1 cellular context compared by ENCODE assay signal in the genomic region with DNA sequence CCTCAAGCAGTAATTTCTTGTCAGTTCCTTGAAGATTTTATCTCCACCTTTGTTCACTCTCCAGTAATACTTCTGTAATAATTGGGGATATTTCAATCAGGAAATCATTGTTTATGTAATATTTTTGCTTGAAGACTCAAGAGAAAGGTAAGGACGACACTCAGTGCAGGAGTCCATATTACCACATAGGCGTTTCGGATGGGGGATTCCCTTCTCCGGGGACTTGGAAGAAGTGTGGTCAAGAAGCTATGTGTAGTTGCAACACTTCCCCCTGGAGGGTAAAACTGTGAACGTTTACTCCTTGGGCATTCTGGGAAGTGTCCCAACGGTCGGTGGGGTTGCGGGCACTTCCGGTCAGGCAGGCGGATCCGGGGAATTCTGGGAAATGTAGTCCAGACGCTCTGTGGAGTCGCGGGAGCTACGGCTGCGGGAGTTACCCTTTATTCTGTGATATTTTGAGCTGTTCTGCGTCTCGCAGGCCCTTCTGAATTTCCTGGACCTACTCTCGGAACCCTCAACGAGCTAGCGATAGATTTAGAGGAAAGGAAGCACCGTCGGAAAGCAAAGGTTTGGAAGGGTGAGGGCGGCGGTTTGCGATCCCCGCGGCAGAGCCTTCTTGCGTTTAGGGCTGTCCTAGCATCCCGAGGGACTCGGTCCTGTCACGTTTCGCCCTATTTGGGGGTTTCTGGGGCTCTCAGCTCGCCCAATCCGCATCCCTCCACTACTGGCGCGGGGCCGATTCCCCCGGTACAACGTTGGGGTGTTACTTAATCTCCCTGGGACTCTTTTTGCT.
TF ChIP-seq lines count a peak whose summit lies in the region.

Gene ZNF221 (plus strand): TSS at position 395 of the 793 bp plus-strand sequence. CDS start 11,499 bp downstream, outside the sequence.

TF ChIP-seq in GM12878, 131 proteins besides CTCF, POLR2A, EP300 and RAD21 (continued from another document and continues in another):
- TF ChIP-seq USF2 (IDR thresholded peaks at IDR 0.05; ENCODE audit: borderline replicate concordance, low read depth, low read length) = peak; percentile 3; the same call in 1 of the 2 replicates
- no peak for TF ChIP-seq SREBF1 (IDR thresholded peaks at IDR 0.05; ENCODE audit: low read length)
- TF ChIP-seq TCF12 (IDR thresholded peaks at IDR 0.05; ENCODE audit: low read depth, low read length) = no peak
- TF ChIP-seq GABPA (IDR thresholded peaks at IDR 0.05; ENCODE audit: low read depth) = peak; percentile 92
- no peak for TF ChIP-seq NFIC (IDR thresholded peaks at IDR 0.05; ENCODE audit: low read depth, low read length)
- no peak for TF ChIP-seq BRCA1 (IDR thresholded peaks at IDR 0.05; ENCODE audit: low read depth, low read length)
- 0 out of 2 replicates have a peak, but pooled peaks have one; percentile 21 for TF ChIP-seq PML (IDR thresholded peaks at IDR 0.05; ENCODE audit: low read length)
- TF ChIP-seq BHLHE40 (IDR thresholded peaks at IDR 0.05; ENCODE audit: borderline replicate concordance in 1 of 2, low read depth in 2 of 2, low read length in 1 of 2) = peak; percentile 72 to 84; a peak in 3 of 4 replicates
- peak; percentile 67 for TF ChIP-seq EED (IDR thresholded peaks at IDR 0.05; ENCODE audit: low read depth)
- no peak for TF ChIP-seq TCF7 (IDR thresholded peaks at IDR 0.05; ENCODE audit: borderline replicate concordance)
- no peak for TF ChIP-seq PRDM15 (CRISPR knock-in tag; IDR thresholded peaks at IDR 0.05)
- TF ChIP-seq, protein P1, sequence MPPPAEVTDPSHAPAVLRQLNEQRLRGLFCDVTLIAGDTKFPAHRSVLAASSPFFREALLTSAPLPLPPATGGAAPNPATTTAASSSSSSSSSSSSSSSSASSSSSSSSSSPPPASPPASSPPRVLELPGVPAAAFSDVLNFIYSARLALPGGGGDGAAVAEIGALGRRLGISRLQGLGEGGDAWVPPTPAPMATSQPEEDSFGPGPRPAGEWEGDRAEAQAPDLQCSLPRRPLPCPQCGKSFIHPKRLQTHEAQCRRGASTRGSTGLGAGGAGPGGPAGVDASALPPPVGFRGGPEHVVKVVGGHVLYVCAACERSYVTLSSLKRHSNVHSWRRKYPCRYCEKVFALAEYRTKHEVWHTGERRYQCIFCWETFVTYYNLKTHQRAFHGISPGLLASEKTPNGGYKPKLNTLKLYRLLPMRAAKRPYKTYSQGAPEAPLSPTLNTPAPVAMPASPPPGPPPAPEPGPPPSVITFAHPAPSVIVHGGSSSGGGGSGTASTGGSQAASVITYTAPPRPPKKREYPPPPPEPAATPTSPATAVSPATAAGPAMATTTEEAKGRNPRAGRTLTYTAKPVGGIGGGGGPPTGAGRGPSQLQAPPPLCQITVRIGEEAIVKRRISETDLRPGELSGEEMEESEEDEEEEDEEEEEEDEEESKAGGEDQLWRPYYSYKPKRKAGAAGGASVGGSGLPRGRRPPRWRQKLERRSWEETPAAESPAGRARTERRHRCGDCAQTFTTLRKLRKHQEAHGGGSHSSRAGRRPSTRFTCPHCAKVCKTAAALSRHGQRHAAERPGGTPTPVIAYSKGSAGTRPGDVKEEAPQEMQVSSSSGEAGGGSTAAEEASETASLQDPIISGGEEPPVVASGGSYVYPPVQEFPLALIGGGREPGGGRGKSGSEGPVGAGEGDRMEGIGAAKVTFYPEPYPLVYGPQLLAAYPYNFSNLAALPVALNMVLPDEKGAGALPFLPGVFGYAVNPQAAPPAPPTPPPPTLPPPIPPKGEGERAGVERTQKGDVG (CRISPR knock-in tag; IDR thresholded peaks at IDR 0.05) = no peak
- TF ChIP-seq, protein P2, sequence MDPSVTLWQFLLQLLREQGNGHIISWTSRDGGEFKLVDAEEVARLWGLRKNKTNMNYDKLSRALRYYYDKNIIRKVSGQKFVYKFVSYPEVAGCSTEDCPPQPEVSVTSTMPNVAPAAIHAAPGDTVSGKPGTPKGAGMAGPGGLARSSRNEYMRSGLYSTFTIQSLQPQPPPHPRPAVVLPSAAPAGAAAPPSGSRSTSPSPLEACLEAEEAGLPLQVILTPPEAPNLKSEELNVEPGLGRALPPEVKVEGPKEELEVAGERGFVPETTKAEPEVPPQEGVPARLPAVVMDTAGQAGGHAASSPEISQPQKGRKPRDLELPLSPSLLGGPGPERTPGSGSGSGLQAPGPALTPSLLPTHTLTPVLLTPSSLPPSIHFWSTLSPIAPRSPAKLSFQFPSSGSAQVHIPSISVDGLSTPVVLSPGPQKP (IDR thresholded peaks at IDR 0.05; ENCODE audit: low read depth, low read length) = peak; percentile 93
- peak; percentile 75 for TF ChIP-seq RELB (IDR thresholded peaks at IDR 0.05; ENCODE audit: low read depth)
- no peak for TF ChIP-seq CHD4 (IDR thresholded peaks at IDR 0.05)
- peak; percentile 58; the same call in 1 of the 2 replicates for TF ChIP-seq CHD2 (IDR thresholded peaks at IDR 0.05; ENCODE audit: borderline replicate concordance, low read depth, low read length)
- peak; percentile 78 for TF ChIP-seq NR2C1 (IDR thresholded peaks at IDR 0.05)
- no peak for TF ChIP-seq SMAD5 (IDR thresholded peaks at IDR 0.05; ENCODE audit: low read depth)
- no peak for TF ChIP-seq BCL11A (IDR thresholded peaks at IDR 0.05; ENCODE audit: low read depth, low read length)
- no peak for TF ChIP-seq SREBF2 (IDR thresholded peaks at IDR 0.05; ENCODE audit: low read length)
- no peak for TF ChIP-seq CEBPZ (IDR thresholded peaks at IDR 0.05; ENCODE audit: low read depth, low read length)
- peak; percentile 89 to 93 for TF ChIP-seq IKZF2 (IDR thresholded peaks at IDR 0.05)
- TF ChIP-seq, protein P3, sequence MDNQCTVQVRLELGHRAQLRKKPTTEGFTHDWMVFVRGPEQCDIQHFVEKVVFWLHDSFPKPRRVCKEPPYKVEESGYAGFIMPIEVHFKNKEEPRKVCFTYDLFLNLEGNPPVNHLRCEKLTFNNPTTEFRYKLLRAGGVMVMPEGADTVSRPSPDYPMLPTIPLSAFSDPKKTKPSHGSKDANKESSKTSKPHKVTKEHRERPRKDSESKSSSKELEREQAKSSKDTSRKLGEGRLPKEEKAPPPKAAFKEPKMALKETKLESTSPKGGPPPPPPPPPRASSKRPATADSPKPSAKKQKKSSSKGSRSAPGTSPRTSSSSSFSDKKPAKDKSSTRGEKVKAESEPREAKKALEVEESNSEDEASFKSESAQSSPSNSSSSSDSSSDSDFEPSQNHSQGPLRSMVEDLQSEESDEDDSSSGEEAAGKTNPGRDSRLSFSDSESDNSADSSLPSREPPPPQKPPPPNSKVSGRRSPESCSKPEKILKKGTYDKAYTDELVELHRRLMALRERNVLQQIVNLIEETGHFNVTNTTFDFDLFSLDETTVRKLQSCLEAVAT (IDR thresholded peaks at IDR 0.05) = peak; percentile 46
- no peak for TF ChIP-seq PAX5 (IDR thresholded peaks at IDR 0.05; ENCODE audit: borderline replicate concordance, low read depth, low read length)
- no peak for TF ChIP-seq ATF3 (IDR thresholded peaks at IDR 0.05; ENCODE audit: borderline replicate concordance, extremely low read depth, low read depth, low read length)
- no peak for TF ChIP-seq ZZZ3 (IDR thresholded peaks at IDR 0.05; ENCODE audit: control insufficient read depth, insufficient read length, low read depth)
- no peak for TF ChIP-seq ZNF24 (IDR thresholded peaks at IDR 0.05)
- TF ChIP-seq RBBP5 (conservative IDR thresholded peaks at IDR 0.05) = no peak
- peak; percentile 86 for TF ChIP-seq SIX5 (IDR thresholded peaks at IDR 0.05; ENCODE audit: low read depth, low read length, severe bottlenecking)
- no peak for TF ChIP-seq BACH1 (IDR thresholded peaks at IDR 0.05; ENCODE audit: borderline replicate concordance)
- TF ChIP-seq SP1 (IDR thresholded peaks at IDR 0.05; ENCODE audit: low read depth, low read length) = no peak
- TF ChIP-seq, protein P4, sequence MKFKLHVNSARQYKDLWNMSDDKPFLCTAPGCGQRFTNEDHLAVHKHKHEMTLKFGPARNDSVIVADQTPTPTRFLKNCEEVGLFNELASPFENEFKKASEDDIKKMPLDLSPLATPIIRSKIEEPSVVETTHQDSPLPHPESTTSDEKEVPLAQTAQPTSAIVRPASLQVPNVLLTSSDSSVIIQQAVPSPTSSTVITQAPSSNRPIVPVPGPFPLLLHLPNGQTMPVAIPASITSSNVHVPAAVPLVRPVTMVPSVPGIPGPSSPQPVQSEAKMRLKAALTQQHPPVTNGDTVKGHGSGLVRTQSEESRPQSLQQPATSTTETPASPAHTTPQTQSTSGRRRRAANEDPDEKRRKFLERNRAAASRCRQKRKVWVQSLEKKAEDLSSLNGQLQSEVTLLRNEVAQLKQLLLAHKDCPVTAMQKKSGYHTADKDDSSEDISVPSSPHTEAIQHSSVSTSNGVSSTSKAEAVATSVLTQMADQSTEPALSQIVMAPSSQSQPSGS (IDR thresholded peaks at IDR 0.05; ENCODE audit: low read length) = no peak
- peak; percentile 79 for TF ChIP-seq CREM (IDR thresholded peaks at IDR 0.05; ENCODE audit: low read depth)
